ENCODE assay signal across 1 cellular context in the genomic region with DNA sequence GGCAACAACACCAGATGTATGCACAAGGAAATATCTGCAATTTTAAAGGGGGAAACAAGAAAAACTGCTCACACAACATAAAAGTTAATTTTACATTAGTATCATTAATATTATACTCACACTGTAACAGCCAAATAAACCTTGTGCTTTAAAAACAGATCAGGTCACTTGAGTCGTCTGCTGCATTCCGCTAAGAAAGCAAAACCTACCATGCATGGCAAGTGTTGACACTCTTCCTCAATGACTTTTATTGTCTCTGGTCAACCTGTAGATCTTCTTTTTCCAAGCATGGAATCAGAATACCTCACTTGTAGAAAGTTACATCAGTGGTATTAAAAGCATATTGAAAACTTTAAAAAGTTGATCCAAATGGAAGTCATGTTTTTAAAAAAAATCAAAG.
TF ChIP-seq lines count a peak whose summit lies in the region.

No MANE protein-coding gene starts in this region.

TF ChIP-seq in GM23338, 12 proteins besides CTCF, POLR2A, EP300 and RAD21:
- TF ChIP-seq, protein P1, sequence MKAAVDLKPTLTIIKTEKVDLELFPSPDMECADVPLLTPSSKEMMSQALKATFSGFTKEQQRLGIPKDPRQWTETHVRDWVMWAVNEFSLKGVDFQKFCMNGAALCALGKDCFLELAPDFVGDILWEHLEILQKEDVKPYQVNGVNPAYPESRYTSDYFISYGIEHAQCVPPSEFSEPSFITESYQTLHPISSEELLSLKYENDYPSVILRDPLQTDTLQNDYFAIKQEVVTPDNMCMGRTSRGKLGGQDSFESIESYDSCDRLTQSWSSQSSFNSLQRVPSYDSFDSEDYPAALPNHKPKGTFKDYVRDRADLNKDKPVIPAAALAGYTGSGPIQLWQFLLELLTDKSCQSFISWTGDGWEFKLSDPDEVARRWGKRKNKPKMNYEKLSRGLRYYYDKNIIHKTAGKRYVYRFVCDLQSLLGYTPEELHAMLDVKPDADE (IDR thresholded peaks at IDR 0.05): no peak
- TF ChIP-seq JUNB (IDR thresholded peaks at IDR 0.05; ENCODE audit: unreplicated experiment): no peak
- TF ChIP-seq, protein P2, sequence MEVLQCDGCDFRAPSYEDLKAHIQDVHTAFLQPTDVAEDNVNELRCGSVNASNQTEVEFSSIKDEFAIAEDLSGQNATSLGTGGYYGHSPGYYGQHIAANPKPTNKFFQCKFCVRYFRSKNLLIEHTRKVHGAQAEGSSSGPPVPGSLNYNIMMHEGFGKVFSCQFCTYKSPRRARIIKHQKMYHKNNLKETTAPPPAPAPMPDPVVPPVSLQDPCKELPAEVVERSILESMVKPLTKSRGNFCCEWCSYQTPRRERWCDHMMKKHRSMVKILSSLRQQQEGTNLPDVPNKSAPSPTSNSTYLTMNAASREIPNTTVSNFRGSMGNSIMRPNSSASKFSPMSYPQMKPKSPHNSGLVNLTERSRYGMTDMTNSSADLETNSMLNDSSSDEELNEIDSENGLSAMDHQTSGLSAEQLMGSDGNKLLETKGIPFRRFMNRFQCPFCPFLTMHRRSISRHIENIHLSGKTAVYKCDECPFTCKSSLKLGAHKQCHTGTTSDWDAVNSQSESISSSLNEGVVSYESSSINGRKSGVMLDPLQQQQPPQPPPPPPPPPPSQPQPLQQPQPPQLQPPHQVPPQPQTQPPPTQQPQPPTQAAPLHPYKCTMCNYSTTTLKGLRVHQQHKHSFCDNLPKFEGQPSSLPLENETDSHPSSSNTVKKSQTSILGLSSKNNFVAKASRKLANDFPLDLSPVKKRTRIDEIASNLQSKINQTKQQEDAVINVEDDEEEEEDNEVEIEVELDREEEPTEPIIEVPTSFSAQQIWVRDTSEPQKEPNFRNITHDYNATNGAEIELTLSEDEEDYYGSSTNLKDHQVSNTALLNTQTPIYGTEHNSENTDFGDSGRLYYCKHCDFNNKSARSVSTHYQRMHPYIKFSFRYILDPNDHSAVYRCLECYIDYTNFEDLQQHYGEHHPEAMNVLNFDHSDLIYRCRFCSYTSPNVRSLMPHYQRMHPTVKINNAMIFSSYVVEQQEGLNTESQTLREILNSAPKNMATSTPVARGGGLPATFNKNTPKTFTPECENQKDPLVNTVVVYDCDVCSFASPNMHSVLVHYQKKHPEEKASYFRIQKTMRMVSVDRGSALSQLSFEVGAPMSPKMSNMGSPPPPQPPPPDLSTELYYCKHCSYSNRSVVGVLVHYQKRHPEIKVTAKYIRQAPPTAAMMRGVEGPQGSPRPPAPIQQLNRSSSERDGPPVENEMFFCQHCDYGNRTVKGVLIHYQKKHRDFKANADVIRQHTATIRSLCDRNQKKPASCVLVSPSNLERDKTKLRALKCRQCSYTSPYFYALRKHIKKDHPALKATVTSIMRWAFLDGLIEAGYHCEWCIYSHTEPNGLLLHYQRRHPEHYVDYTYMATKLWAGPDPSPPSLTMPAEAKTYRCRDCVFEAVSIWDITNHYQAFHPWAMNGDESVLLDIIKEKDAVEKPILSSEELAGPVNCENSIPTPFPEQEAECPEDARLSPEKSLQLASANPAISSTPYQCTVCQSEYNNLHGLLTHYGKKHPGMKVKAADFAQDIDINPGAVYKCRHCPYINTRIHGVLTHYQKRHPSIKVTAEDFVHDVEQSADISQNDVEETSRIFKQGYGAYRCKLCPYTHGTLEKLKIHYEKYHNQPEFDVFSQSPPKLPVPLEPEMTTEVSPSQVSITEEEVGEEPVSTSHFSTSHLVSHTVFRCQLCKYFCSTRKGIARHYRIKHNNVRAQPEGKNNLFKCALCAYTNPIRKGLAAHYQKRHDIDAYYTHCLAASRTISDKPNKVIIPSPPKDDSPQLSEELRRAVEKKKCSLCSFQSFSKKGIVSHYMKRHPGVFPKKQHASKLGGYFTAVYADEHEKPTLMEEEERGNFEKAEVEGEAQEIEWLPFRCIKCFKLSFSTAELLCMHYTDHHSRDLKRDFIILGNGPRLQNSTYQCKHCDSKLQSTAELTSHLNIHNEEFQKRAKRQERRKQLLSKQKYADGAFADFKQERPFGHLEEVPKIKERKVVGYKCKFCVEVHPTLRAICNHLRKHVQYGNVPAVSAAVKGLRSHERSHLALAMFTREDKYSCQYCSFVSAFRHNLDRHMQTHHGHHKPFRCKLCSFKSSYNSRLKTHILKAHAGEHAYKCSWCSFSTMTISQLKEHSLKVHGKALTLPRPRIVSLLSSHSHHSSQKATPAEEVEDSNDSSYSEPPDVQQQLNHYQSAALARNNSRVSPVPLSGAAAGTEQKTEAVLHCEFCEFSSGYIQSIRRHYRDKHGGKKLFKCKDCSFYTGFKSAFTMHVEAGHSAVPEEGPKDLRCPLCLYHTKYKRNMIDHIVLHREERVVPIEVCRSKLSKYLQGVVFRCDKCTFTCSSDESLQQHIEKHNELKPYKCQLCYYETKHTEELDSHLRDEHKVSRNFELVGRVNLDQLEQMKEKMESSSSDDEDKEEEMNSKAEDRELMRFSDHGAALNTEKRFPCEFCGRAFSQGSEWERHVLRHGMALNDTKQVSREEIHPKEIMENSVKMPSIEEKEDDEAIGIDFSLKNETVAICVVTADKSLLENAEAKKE (CRISPR knock-in tag; IDR thresholded peaks at IDR 0.05): no peak
- no peak for TF ChIP-seq STAT1 (IDR thresholded peaks at IDR 0.05; ENCODE audit: unreplicated experiment)
- no peak for TF ChIP-seq EZH2 (IDR thresholded peaks at IDR 0.05; ENCODE audit: low read depth, unreplicated experiment)
- TF ChIP-seq, protein P3, sequence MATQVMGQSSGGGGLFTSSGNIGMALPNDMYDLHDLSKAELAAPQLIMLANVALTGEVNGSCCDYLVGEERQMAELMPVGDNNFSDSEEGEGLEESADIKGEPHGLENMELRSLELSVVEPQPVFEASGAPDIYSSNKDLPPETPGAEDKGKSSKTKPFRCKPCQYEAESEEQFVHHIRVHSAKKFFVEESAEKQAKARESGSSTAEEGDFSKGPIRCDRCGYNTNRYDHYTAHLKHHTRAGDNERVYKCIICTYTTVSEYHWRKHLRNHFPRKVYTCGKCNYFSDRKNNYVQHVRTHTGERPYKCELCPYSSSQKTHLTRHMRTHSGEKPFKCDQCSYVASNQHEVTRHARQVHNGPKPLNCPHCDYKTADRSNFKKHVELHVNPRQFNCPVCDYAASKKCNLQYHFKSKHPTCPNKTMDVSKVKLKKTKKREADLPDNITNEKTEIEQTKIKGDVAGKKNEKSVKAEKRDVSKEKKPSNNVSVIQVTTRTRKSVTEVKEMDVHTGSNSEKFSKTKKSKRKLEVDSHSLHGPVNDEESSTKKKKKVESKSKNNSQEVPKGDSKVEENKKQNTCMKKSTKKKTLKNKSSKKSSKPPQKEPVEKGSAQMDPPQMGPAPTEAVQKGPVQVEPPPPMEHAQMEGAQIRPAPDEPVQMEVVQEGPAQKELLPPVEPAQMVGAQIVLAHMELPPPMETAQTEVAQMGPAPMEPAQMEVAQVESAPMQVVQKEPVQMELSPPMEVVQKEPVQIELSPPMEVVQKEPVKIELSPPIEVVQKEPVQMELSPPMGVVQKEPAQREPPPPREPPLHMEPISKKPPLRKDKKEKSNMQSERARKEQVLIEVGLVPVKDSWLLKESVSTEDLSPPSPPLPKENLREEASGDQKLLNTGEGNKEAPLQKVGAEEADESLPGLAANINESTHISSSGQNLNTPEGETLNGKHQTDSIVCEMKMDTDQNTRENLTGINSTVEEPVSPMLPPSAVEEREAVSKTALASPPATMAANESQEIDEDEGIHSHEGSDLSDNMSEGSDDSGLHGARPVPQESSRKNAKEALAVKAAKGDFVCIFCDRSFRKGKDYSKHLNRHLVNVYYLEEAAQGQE (IDR thresholded peaks at IDR 0.05; ENCODE audit: unreplicated experiment): no peak
- no peak for TF ChIP-seq ZNF114 (CRISPR knock-in tag; IDR thresholded peaks at IDR 0.05)
- no peak for TF ChIP-seq ZNF331 (CRISPR knock-in tag; IDR thresholded peaks at IDR 0.05; ENCODE audit: low read depth)
- TF ChIP-seq NANOG (IDR thresholded peaks at IDR 0.05; ENCODE audit: borderline replicate concordance): no peak
- TF ChIP-seq POLR2AphosphoS5 (IDR thresholded peaks at IDR 0.05; ENCODE audit: low read depth): no peak
- TF ChIP-seq EZH2phosphoT487 (IDR thresholded peaks at IDR 0.05; ENCODE audit: unreplicated experiment): no peak
- no peak for TF ChIP-seq CREB1 (CRISPR knock-in tag; IDR thresholded peaks at IDR 0.05; ENCODE audit: low read depth)
